ENCODE assay signal across 19 cellular contexts in genomic region chr3:41076399-41076798, GRCh38.
"Had no signal": no experiment of that assay in that cellular context is flagged by ENCODE, and none has a peak within 500 bp of the region (broad histone marks: within the 10 kb centered on the region; RNA-seq: fewer than 3 reads in every experiment).

No MANE protein-coding gene starts in this region.

- H3K27me3 ChIP-seq: MG63, SJSA1 had no signal

- DNase-seq: KBM-7, MG63, NCI-H1092, NCI-H1105 treated with DMSO at 0.1 percent for 48 hours, NCI-H1417 treated with DMSO at 0.1 percent for 48 hours, NCI-H146, NCI-H187, NCI-H2029, NCI-H2081 treated with DMSO at 0.1 percent for 48 hours, NCI-H2171, NCI-H446, NCI-H510A, NCI-H524 treated with DMSO at 0.1 percent for 48 hours, NCI-H69, NCI-H774, RPMI8226, SIG-M5 had no signal

- H3K27ac ChIP-seq: SJSA1, SK-N-MC had no signal

- H3K4me3 ChIP-seq: MG63, SJSA1, SK-N-MC had no signal

- H3K9me3 ChIP-seq: MG63, SJSA1 had no signal

- H3K36me3 ChIP-seq: MG63, SJSA1 had no signal

- H3K4me1 ChIP-seq: SJSA1 had no signal
